In the genomic region with DNA sequence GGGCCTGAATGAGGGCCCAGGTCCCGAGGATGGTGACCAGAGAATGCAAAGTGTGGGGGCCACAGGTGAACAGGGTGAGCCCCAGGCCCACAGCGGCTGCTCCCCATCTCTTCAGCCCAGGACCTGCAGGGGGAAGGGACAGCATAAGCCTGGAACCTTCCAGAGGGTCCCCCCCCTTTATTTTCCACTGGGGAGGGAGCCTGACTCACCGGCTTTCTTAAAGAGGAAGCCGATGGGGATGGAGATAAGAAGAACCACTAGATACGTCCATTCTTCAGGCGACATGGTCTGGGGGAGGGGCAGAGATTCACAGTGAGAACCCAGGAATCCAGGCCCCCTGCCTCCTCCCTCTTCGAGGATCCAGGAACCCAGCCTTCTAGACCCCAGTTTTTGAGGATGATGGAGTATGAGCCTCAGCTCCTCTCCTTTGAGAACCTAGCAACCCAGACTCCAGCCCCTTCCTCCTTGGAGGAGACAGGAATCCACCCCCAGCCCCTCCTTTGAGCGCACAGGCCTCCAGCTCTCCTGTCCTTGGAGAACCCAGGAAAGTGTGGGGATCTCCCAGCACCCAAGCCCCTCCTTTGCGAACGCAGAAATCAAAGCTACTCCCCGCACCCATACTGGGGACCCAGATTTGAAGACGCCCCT, we compare ENCODE assay signal across 6 cellular contexts. TPM values are rescaled to one million over a fixed set of nuclear protein-coding genes. Genes with fewer than 3 reads are reported as not detected.
DNase-seq lines count a peak whose midpoint lies in the region; ATAC-seq and TF ChIP-seq lines count a peak whose summit lies in the region.

No MANE protein-coding gene starts in this region.

- H3K36me3 ChIP-seq in GM23248 (ENCODE audit: low read depth), result peaks cover 2% of the 10 kb centered on the region

- no peaks in the 10 kb centered on the region for H3K9me2 ChIP-seq in GM23248 (ENCODE audit: insufficient read depth)

- peak overlapping the region; percentile 90 for H3K4me2 ChIP-seq in GM23248 (ENCODE audit: unreplicated experiment)

- DNase-seq in GM23248 (peak; percentile 75), UCSD-AML1 (lab: John Stamatoyannopoulos, UW; ENCODE audit: unreplicated experiment) (peak; percentile 74), fibroblast of the aortic adventitia (ENCODE audit: low read depth) (peak; percentile 56), T1000 (lab: John Stamatoyannopoulos, UW) (no peak)
- peak in 2 of 3 experiments; percentile 40 to 57 for DNase-seq in stimulated activated CD4-positive, alpha-beta T cell treated with anti-CD3 and anti-CD28 coated beads, TNF-alpha, amount 100 ng/mL, for 24 hours (ENCODE audit: low read depth in 3 of 3)

- no peaks in the 10 kb centered on the region for H3K27me3 ChIP-seq in GM23248 (replicated peaks; ENCODE audit: insufficient read depth)

- H4K20me1 ChIP-seq in GM23248 (ENCODE audit: insufficient read depth), result no peaks in the 10 kb centered on the region

- peaks cover 57% of the 10 kb centered on the region for H3K79me2 ChIP-seq in GM23248 (ENCODE audit: insufficient read depth)

- in situ Hi-C loops in GM23248 (cut with MboI), result no loop called here

- no peaks in the 10 kb centered on the region for H3K9me3 ChIP-seq in GM23248 (ENCODE audit: low read depth)

- peak overlapping the region; percentile 98 for H3K27ac ChIP-seq in GM23248

- ATAC-seq in GM19351 (IDR thresholded peaks at IDR 0.05; ENCODE audit: unreplicated experiment), result no peak

- H2AFZ ChIP-seq in GM23248, result peak overlapping the region; percentile 80

- no peak for TF ChIP-seq CTCF in fibroblast of the aortic adventitia (IDR thresholded peaks at IDR 0.05; ENCODE audit: insufficient read depth, low read length)

- H3F3A ChIP-seq in GM23248 (ENCODE audit: insufficient read depth), result peaks cover 17% of the 10 kb centered on the region

- WGBS in GM23248 (ENCODE audit: low coverage in 1 of 2, low lambda C conversion rate in 2 of 2, missing lambda C conversion rate in 2 of 2), 2 experiments, result 17 to 20% methylated on average over 12 of the region's 12 CpGs

- H3K9ac ChIP-seq in GM23248, result peak overlapping the region; percentile 90

- H3K4me1 ChIP-seq in GM23248 (ENCODE audit: insufficient read depth), result peaks cover 11% of the 10 kb centered on the region

- H3K4me3 ChIP-seq in GM23248 (peak overlapping the region; percentile 87), fibroblast of the aortic adventitia (ENCODE audit: low read depth, low read length) (peak overlapping the region; percentile 79)

RNA-seq across cellular contexts. Expression of a gene that starts 1.0 kb away (rescaled TPM):
- total RNA-seq in GM23248 (2014; rRNA removed; shearing (Covaris generic)), result 109 and 157 TPM in 2 replicates
- 133 and 144 TPM in 2 replicates for polyA plus RNA-seq in GM23248 (2016; fragmentation: Nextera tagmentation; extraction: Ambion mirVana)
- 46.9 and 48.7 TPM in 2 replicates for total RNA-seq in fibroblast of the aortic adventitia (ENCODE audit: low replicate concordance)

RNA-seq across cellular contexts. Expression of a gene that starts 2.8 kb away (rescaled TPM):
- total RNA-seq in GM23248 (2014; rRNA removed; shearing (Covaris generic)), result 102 and 105 TPM in 2 replicates
- polyA plus RNA-seq in GM23248 (2016; fragmentation: Nextera tagmentation; extraction: Ambion mirVana), result 90.0 TPM in 2 replicates
- 42.8 and 67.6 TPM in 2 replicates for total RNA-seq in fibroblast of the aortic adventitia (ENCODE audit: low replicate concordance)

RNA-seq across cellular contexts. Expression of a gene that starts 12.3 kb away (rescaled TPM):
- total RNA-seq in GM23248 (2014; rRNA removed; shearing (Covaris generic)), result 1,319 and 1,498 TPM in 2 replicates
- polyA plus RNA-seq in GM23248 (2016; fragmentation: Nextera tagmentation; extraction: Ambion mirVana), result 395 and 404 TPM in 2 replicates
- total RNA-seq in fibroblast of the aortic adventitia (ENCODE audit: low replicate concordance), result 1,882 and 1,909 TPM in 2 replicates

RNA-seq across cellular contexts. Expression of a gene that starts 15.4 kb away (rescaled TPM):
- total RNA-seq in GM23248 (2014; rRNA removed; shearing (Covaris generic)), result not detected in 2 replicates
- 0.18 TPM in 1 of 2 replicates, not detected in the other for polyA plus RNA-seq in GM23248 (2016; fragmentation: Nextera tagmentation; extraction: Ambion mirVana)
- total RNA-seq in fibroblast of the aortic adventitia (ENCODE audit: low replicate concordance), result 0.27 and 0.82 TPM in 2 replicates

RNA-seq across cellular contexts. Expression of a gene that starts 28.8 kb away (rescaled TPM):
- total RNA-seq in GM23248 (2014; rRNA removed; shearing (Covaris generic)), result 6.6 and 6.9 TPM in 2 replicates
- 10.2 and 10.9 TPM in 2 replicates for polyA plus RNA-seq in GM23248 (2016; fragmentation: Nextera tagmentation; extraction: Ambion mirVana)
- total RNA-seq in fibroblast of the aortic adventitia (ENCODE audit: low replicate concordance), result 4.4 and 6.8 TPM in 2 replicates
